ENCODE assay signal across 1 cellular context in genomic region chr6:21808045-21808470, GRCh38.
TF ChIP-seq lines count a peak whose summit lies in the region.

No MANE protein-coding gene starts in this region.

TF ChIP-seq in GM23338, 12 proteins besides CTCF, POLR2A, EP300 and RAD21 (continued from another document):
- TF ChIP-seq ZNF462 (CRISPR knock-in tag; IDR thresholded peaks at IDR 0.05), result no peak
- no peak for TF ChIP-seq POLR2AphosphoS5 (IDR thresholded peaks at IDR 0.05; ENCODE audit: low read depth)
- TF ChIP-seq NANOG (IDR thresholded peaks at IDR 0.05; ENCODE audit: borderline replicate concordance), result no peak
- TF ChIP-seq EZH2phosphoT487 (IDR thresholded peaks at IDR 0.05; ENCODE audit: unreplicated experiment), result no peak
- no peak for TF ChIP-seq EZH2 (IDR thresholded peaks at IDR 0.05; ENCODE audit: low read depth, unreplicated experiment)
- TF ChIP-seq STAT1 (IDR thresholded peaks at IDR 0.05; ENCODE audit: unreplicated experiment), result no peak
